In genomic region chr19:14413355-14413754, GRCh38 we compare ENCODE assay signal across 13 cellular contexts. TPM values are rescaled to one million over a fixed set of nuclear protein-coding genes. Genes with fewer than 3 reads are reported as not detected.
A peak's percentile ranks its signal among the peaks of the same experiment; 100 is the strongest.
DNase-seq lines count a peak whose midpoint lies in the region; ATAC-seq and TF ChIP-seq lines count a peak whose summit lies in the region.
"Had no signal": no experiment of that assay in that cellular context is flagged by ENCODE, and none has a peak within 500 bp of the region (broad histone marks: within the 10 kb centered on the region; RNA-seq: fewer than 3 reads in every experiment).

No MANE protein-coding gene starts in this region.

- H3K9ac ChIP-seq in IMR-90 (ENCODE audit: low read depth, low read length): no peak overlapping the region

- peaks cover 0 to 43% of the 10 kb centered on the region in 2 experiments; a peak in 3 of 4 replicates for H3K79me1 ChIP-seq in IMR-90 (ENCODE audit: low read depth in 1 of 2, low read length in 2 of 2)

- H4K8ac ChIP-seq in IMR-90 (ENCODE audit: low read depth in 2 of 2, low read length in 2 of 2): no peak overlapping the region

- H3K4ac ChIP-seq in IMR-90 (ENCODE audit: low read depth, low read length): no peak overlapping the region

- ATAC-seq in CD4-positive, alpha-beta T cell (ENCODE audit: poor library complexity): no peak
- ATAC-seq in IMR-90 (ENCODE audit: low read depth) (peak; percentile 16; the same call in 1 of the 2 replicates), GM21526 (IDR thresholded peaks at IDR 0.05; ENCODE audit: low FRiP score, unreplicated experiment) (no peak), HG03442 (IDR thresholded peaks at IDR 0.05; ENCODE audit: unreplicated experiment) (no peak), GM21447 (IDR thresholded peaks at IDR 0.05; ENCODE audit: unreplicated experiment) (no peak)

- H4K91ac ChIP-seq in IMR-90 (ENCODE audit: insufficient read depth, low read depth, low read length): no peak overlapping the region

- no peak overlapping the region for H3K18ac ChIP-seq in IMR-90 (ENCODE audit: low read depth, low read length)

- H3K4me2 ChIP-seq in IMR-90 (ENCODE audit: low read depth, low read length): no peak overlapping the region

- H2AK9ac ChIP-seq in IMR-90 (replicated peaks; ENCODE audit: low read depth, low read length, poor library complexity): peak overlapping the region; percentile 55

- no peak overlapping the region for H3K56ac ChIP-seq in IMR-90 (ENCODE audit: extremely low read depth, insufficient read depth, low read length)

- peak overlapping the region; percentile 92 for H3K27ac Mint-ChIP-seq in CD4-positive, alpha-beta T cell

- no peak overlapping the region for H2BK20ac ChIP-seq in IMR-90 (ENCODE audit: low read depth, low read length)

- POLR2A ChIA-PET in CD4-positive, alpha-beta T cell (lab: Charles Lee): interaction anchor here (1.2 to 1.4 kb wide), 4 partner anchors 11 to 276 kb away, joined by 4 read pairs; partner anchors contain the start of genes ADGRE5 and ASF1B
- POLR2A ChIA-PET in IMR-90 (lab: Charles Lee; ENCODE audit: unreplicated experiment): no interaction called here

- peaks cover 81% of the 10 kb centered on the region for H4K20me1 ChIP-seq in IMR-90 (ENCODE audit: insufficient read depth, low read length)

- TF ChIP-seq RAD21 in IMR-90 (IDR thresholded peaks at IDR 0.05; ENCODE audit: low read length): no peak

- H3K36me3 ChIP-seq in IMR-90 (ENCODE audit: control insufficient read depth, insufficient read depth, low read length) (peaks cover 46% of the 10 kb centered on the region), neutrophil (peaks cover 52% of the 10 kb centered on the region)

- peak overlapping the region; percentile 32 for H2AFZ ChIP-seq in IMR-90 (replicated peaks; ENCODE audit: low read length, poor library complexity)

- H3K4me3 ChIP-seq in IMR-90 (ENCODE audit: insufficient read depth, low read depth, low read length) (no peak overlapping the region), neutrophil (ENCODE audit: low read depth in 1 of 2, low read length in 1 of 2) (no peak overlapping the region)
- H3K4me3 ChIP-seq: stomach had no signal

- no peaks in the 10 kb centered on the region for H3K27me3 ChIP-seq in CD4-positive, alpha-beta T cell (ENCODE audit: control insufficient read depth, insufficient read depth, low read length)
- H3K27me3 ChIP-seq in IMR-90 (ENCODE audit: control insufficient read depth, insufficient read depth, low read length) (no peaks in the 10 kb centered on the region), neutrophil (no peaks in the 10 kb centered on the region)
- H3K27me3 ChIP-seq: stomach had no signal

- no peak overlapping the region for H3K14ac ChIP-seq in IMR-90 (replicated peaks; ENCODE audit: low read depth, low read length)

- no peak overlapping the region for H4K5ac ChIP-seq in IMR-90 (ENCODE audit: low read depth, low read length)

- H2BK5ac ChIP-seq in IMR-90 (ENCODE audit: low read depth, low read length, poor library complexity, severe bottlenecking): no peak overlapping the region

- dilution Hi-C loops in IMR-90 (cut with HindIII; ENCODE audit: low sequenced_read_pairs, unreplicated experiment): no loop called here

- peak overlapping the region; percentile 67 for H3K4me3 Mint-ChIP-seq in CD4-positive, alpha-beta T cell

- H3K23ac ChIP-seq in IMR-90 (ENCODE audit: low read depth, low read length): no peak overlapping the region

- H3K9me1 ChIP-seq in IMR-90 (ENCODE audit: insufficient read depth, low read length): peaks cover 9% of the 10 kb centered on the region; the same call in 1 of the 2 replicates

- no peak overlapping the region for H2BK15ac ChIP-seq in IMR-90 (ENCODE audit: low read depth, low read length)

- peaks cover 11% of the 10 kb centered on the region; the same call in 1 of the 2 replicates for H3K4me1 ChIP-seq in IMR-90 (ENCODE audit: control insufficient read depth, insufficient read depth, low read length)
- H3K4me1 ChIP-seq in neutrophil (ENCODE audit: control insufficient read depth in 1 of 2, insufficient read depth in 1 of 2, low read depth in 1 of 2, low read length in 1 of 2): peaks cover 18 to 22% of the 10 kb centered on the region in 2 experiments

- H3K4me1 Mint-ChIP-seq in CD4-positive, alpha-beta T cell (ENCODE audit: low read depth): peaks cover 71% of the 10 kb centered on the region

- TF ChIP-seq CTCF in CD4-positive, alpha-beta T cell (IDR thresholded peaks at IDR 0.05): no peak
- TF ChIP-seq CTCF in IMR-90 (conservative IDR thresholded peaks at IDR 0.05; ENCODE audit: low read depth, low read length) (no peak), neutrophil (IDR thresholded peaks at IDR 0.05) (no peak)

- TF ChIP-seq POLR2A in IMR-90 (IDR thresholded peaks at IDR 0.05; ENCODE audit: low read depth, low read length): no peak

- peak in 1 of 10 experiments; percentile 22 for DNase-seq in CD4-positive, alpha-beta T cell
- DNase-seq in IMR-90: no peak
- DNase-seq: Caco-2, GDM1, islet precursor cell, NCI-H2029, NCI-H748 treated with DMSO at 0.1 percent for 48 hours, stomach had no signal

- H2AK5ac ChIP-seq in IMR-90 (ENCODE audit: low read depth, low read length): no peak overlapping the region

- BruUV-seq in IMR-90 (replicated peaks; lab: Mats Ljungman, UMichigan): no TSS peak

- H2BK120ac ChIP-seq in IMR-90 (ENCODE audit: low read depth, low read length): no peak overlapping the region

- in situ Hi-C loops in IMR-90 (cut with MboI; ENCODE audit: low sequenced_read_pairs): no loop called here

- CTCF ChIA-PET in CD4-positive, alpha-beta T cell (lab: Charles Lee): interaction anchor here (0.7 to 4.3 kb wide), 4 partner anchors 7 to 74 kb away, joined by 3 to 21 read pairs (median 4); no protein-coding TSS in a partner anchor
- CTCF ChIA-PET in IMR-90 (lab: Yijun Ruan, JAX): no interaction called here

- intact Hi-C loops in CD4-positive, alpha-beta T cell (cut with DNase I, micrococcal nuclease): no loop called here
- intact Hi-C loops in IMR-90 (cut with micrococcal nuclease): no loop called here

- H3K9me3 ChIP-seq in CD4-positive, alpha-beta T cell (ENCODE audit: control insufficient read depth, low read length): no peaks in the 10 kb centered on the region
- H3K9me3 ChIP-seq in IMR-90 (ENCODE audit: control insufficient read depth, insufficient read depth, low read length) (no peaks in the 10 kb centered on the region), neutrophil (no peaks in the 10 kb centered on the region)
- H3K9me3 ChIP-seq: Caco-2, stomach had no signal

- H3K27ac ChIP-seq in CD4-positive, alpha-beta T cell (ENCODE audit: low read depth, low read length): no peak overlapping the region
- peak overlapping the region; percentile 17; the same call in 1 of the 2 replicates for H3K27ac ChIP-seq in IMR-90 (ENCODE audit: insufficient read depth, low read length)
- peak overlapping the region; percentile 8 for H3K27ac ChIP-seq in angular gyrus (ENCODE audit: low read depth, low read length)
- H3K27ac ChIP-seq in neutrophil: peak overlapping the region; percentile 1
- H3K27ac ChIP-seq: stomach had no signal

- H3K9me3 Mint-ChIP-seq in CD4-positive, alpha-beta T cell: no peaks in the 10 kb centered on the region

- H3K27me3 Mint-ChIP-seq in CD4-positive, alpha-beta T cell: no peaks in the 10 kb centered on the region

- WGBS in IMR-90 (ENCODE audit: extremely low coverage in 2 of 2, insufficient read length in 1 of 2), 2 experiments: 88% methylated on average over 1 of the region's 3 CpGs; no CpG with 5 or more reads in 1 of the 2 experiments

- peaks cover 85% of the 10 kb centered on the region for H3K36me3 Mint-ChIP-seq in CD4-positive, alpha-beta T cell (ENCODE audit: low read depth)

TF ChIP-seq in IMR-90, 13 proteins besides CTCF, POLR2A, EP300 and RAD21:
- TF ChIP-seq NFE2L2 (IDR thresholded peaks at IDR 0.05; ENCODE audit: low read depth, low read length): no peak
- TF ChIP-seq RCOR1 (IDR thresholded peaks at IDR 0.05; ENCODE audit: insufficient replicate concordance, low read length): no peak
- no peak for TF ChIP-seq MAZ (IDR thresholded peaks at IDR 0.05; ENCODE audit: borderline replicate concordance, low read depth, low read length)
- no peak for TF ChIP-seq MAFK (IDR thresholded peaks at IDR 0.05; ENCODE audit: low read depth, low read length)
- TF ChIP-seq RFX5 (IDR thresholded peaks at IDR 0.05; ENCODE audit: low read depth, low read length): no peak
- TF ChIP-seq CHD1 (IDR thresholded peaks at IDR 0.05; ENCODE audit: low read depth, low read length): no peak
TF ChIP-seq in IMR-90: peak in this region for 0.

RNA-seq across cellular contexts. Expression of gene DDX39A, which starts 5.8 kb away (rescaled TPM):
- 100 to 1,000 TPM; 296 to 299 TPM for total RNA-seq in CD4-positive, alpha-beta T cell
- 77.5 and 83.0 TPM in 2 replicates for total RNA-seq in IMR-90 (2012; rRNA removed)
- polyA plus RNA-seq in IMR-90 (2012; rRNA removed): 82.5 and 89.3 TPM in 2 replicates
- polyA plus RNA-seq in IMR-90 (2012; cell fraction: cytosol; rRNA removed): 49.4 and 53.9 TPM in 2 replicates
- 436 and 719 TPM in 2 replicates for polyA plus RNA-seq in IMR-90 (2012; cell fraction: nucleus; rRNA removed; ENCODE audit: low replicate concordance)

RNA-seq across cellular contexts. Expression of gene PKN1, which starts 19.8 kb away (rescaled TPM):
- 100 to 1,000 TPM; 171 TPM for total RNA-seq in CD4-positive, alpha-beta T cell
- 39.4 and 41.4 TPM in 2 replicates for total RNA-seq in IMR-90 (2012; rRNA removed)
- polyA plus RNA-seq in IMR-90 (2012; rRNA removed): 39.1 and 44.1 TPM in 2 replicates
- 58.6 and 63.1 TPM in 2 replicates for polyA plus RNA-seq in IMR-90 (2012; cell fraction: cytosol; rRNA removed)
- 50.6 and 92.0 TPM in 2 replicates for polyA plus RNA-seq in IMR-90 (2012; cell fraction: nucleus; rRNA removed; ENCODE audit: low replicate concordance)

RNA-seq across cellular contexts. Expression of gene ADGRE5, which starts 32.1 kb away (rescaled TPM):
- total RNA-seq in CD4-positive, alpha-beta T cell: 100 to 1,000 TPM; 745 to 751 TPM
- total RNA-seq in IMR-90 (2012; rRNA removed): 7.5 and 7.7 TPM in 2 replicates
- 14.6 and 15.0 TPM in 2 replicates for polyA plus RNA-seq in IMR-90 (2012; rRNA removed)
- 8.9 and 17.0 TPM in 2 replicates for polyA plus RNA-seq in IMR-90 (2012; cell fraction: cytosol; rRNA removed)
- 20.5 and 31.2 TPM in 2 replicates for polyA plus RNA-seq in IMR-90 (2012; cell fraction: nucleus; rRNA removed; ENCODE audit: low replicate concordance)

Comparison
In these comparisons a context has a peak if more than half of its experiments do, and no peak if none do; other contexts are left out.
1. RNA of gene ADGRE5, which starts 32.1 kb away (total RNA-seq): 745 to 751 TPM in CD4-positive, alpha-beta T cell; 7.5 to 7.7 TPM in IMR-90; every median in the first group is over 10 times any median in the second.